In genomic region chr11:3984896-3985295, GRCh38 we compare ENCODE assay signal across 10 cellular contexts.
DNase-seq lines count a peak whose midpoint lies in the region; TF ChIP-seq lines count a peak whose summit lies in the region.
"Had no signal": no experiment of that assay in that cellular context is flagged by ENCODE, and none has a peak within 500 bp of the region (broad histone marks: within the 10 kb centered on the region; RNA-seq: fewer than 3 reads in every experiment).

No MANE protein-coding gene starts in this region.

- peak; percentile 15 for TF ChIP-seq CTCF in fibroblast of pulmonary artery (IDR thresholded peaks at IDR 0.05; ENCODE audit: low read length, missing control alignments)

- H3K4me3 ChIP-seq in fibroblast of pulmonary artery (replicated peaks; ENCODE audit: low read depth, low read length), result no peak overlapping the region
- H3K4me3 ChIP-seq: A549, breast epithelium had no signal

- DNase-seq in NCI-H82 (lab: John Stamatoyannopoulos, UW), result peak; percentile 10
- DNase-seq in NCI-H82 treated with DMSO at 0.1 percent for 48 hours (lab: John Stamatoyannopoulos, UW; ENCODE audit: unreplicated experiment), result no peak
- peak; percentile 16 for DNase-seq in activated T-cell treated with anti-CD3 and anti-CD28 coated beads for 24 hours (ENCODE audit: low read depth)
- DNase-seq in fibroblast of pulmonary artery (ENCODE audit: low read depth), result peak; percentile 47
- DNase-seq in stimulated activated CD8-positive, alpha-beta memory T cell treated with anti-CD3 and anti-CD28 coated beads, Interleukin-7, amount 100 ng/mL, for 4 hours (ENCODE audit: low read depth in 2 of 2), result peak; percentile 42 to 43
- DNase-seq in NCI-H446 treated with DMSO at 0.1 percent for 48 hours (lab: John Stamatoyannopoulos, UW), result no peak
- no peak for DNase-seq in NCI-H2227 (lab: John Stamatoyannopoulos, UW; ENCODE audit: unreplicated experiment)
- DNase-seq in DMS53 treated with DMSO at 0.1 percent for 48 hours (lab: John Stamatoyannopoulos, UW; ENCODE audit: unreplicated experiment), result no peak

Comparison
In these comparisons a context has a peak if more than half of its experiments do, and no peak if none do; other contexts are left out.
1. DNase-seq: peak in NCI-H82 (single experiment), activated T-cell treated with anti-CD3 and anti-CD28 coated beads for 24 hours (single experiment), fibroblast of pulmonary artery (single experiment) and stimulated activated CD8-positive, alpha-beta memory T cell treated with anti-CD3 and anti-CD28 coated beads, Interleukin-7, amount 100 ng/mL, for 4 hours (2 of 2); none in NCI-H82 treated with DMSO at 0.1 percent for 48 hours (single experiment), NCI-H446 treated with DMSO at 0.1 percent for 48 hours (single experiment), NCI-H2227 (single experiment) and DMS53 treated with DMSO at 0.1 percent for 48 hours (single experiment).